Comparison of ENCODE assay signal across 8 cellular contexts in the genomic region with DNA sequence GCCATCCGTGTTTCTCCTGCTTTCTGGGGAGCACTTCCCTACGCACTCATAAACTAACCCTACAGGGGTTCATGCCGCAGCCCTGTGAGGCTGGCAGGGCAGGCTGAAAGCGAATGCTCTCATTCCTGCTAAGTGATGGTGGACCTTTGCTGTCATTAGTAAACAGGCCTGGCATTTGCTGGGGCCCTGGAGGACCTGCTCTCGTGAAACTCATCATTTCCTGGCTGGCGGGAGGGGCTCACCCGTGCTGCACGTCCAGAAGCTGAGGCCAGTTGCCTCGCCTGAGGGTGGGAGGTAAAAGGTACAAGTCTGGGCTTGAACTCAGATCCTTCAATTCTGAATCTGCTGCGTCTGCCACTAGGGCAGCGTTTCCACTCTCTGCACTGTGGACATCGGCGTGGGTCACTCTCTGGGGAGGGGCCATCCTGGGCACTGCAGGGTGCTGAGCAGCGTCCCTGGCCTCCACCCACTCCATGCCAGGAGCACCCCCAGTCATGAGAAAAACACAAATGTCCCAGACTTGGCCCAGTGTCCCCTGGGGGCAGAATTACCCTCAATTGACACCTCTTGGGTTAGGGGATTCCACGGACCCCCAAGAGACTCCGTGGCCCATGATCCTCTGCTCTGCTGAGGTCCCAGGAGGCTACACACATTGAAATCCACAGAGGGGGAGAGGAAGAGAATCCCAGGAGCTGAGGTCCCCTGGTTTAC. TPM values are rescaled to one million over a fixed set of nuclear protein-coding genes. Genes with fewer than 3 reads are reported as not detected.
DNase-seq lines count a peak whose midpoint lies in the region; ATAC-seq and TF ChIP-seq lines count a peak whose summit lies in the region.

No MANE protein-coding gene starts in this region.

- no peaks in the 10 kb centered on the region; the same call in 1 of the 2 replicates for H3K4me1 ChIP-seq in Panc1 (ENCODE audit: control insufficient read depth, insufficient read depth, low read length)

- H3K9me3 Mint-ChIP-seq in stimulated activated memory B cell treated with anti-CD40 and anti-IgM and Interleukin-4, amounts not matched to agents 10 μg/mL and 1 μg/mL and 100 μg/mL, for 72 hours, result no peaks in the 10 kb centered on the region

- H3K9me3 ChIP-seq in Panc1 (ENCODE audit: control insufficient read depth, insufficient read depth, low read depth, low read length), result no peaks in the 10 kb centered on the region

- in situ Hi-C loops in Panc1 (cut with HindIII; ENCODE audit: low pct_unique_long_range_greater_than_20kb, low sequenced_read_pairs), result no loop called here

- peaks cover 84% of the 10 kb centered on the region for H3K4me1 Mint-ChIP-seq in stimulated activated memory B cell treated with anti-CD40 and anti-IgM and Interleukin-4, amounts not matched to agents 10 μg/mL and 1 μg/mL and 100 μg/mL, for 72 hours

- POLR2A ChIA-PET in Panc1 (lab: Charles Lee), result no interaction called here

- peak overlapping the region; percentile 70 for H3K4me3 Mint-ChIP-seq in stimulated activated memory B cell treated with anti-CD40 and anti-IgM and Interleukin-4, amounts not matched to agents 10 μg/mL and 1 μg/mL and 100 μg/mL, for 72 hours

- peaks cover 29% of the 10 kb centered on the region for H3K36me3 Mint-ChIP-seq in stimulated activated memory B cell treated with anti-CD40 and anti-IgM and Interleukin-4, amounts not matched to agents 10 μg/mL and 1 μg/mL and 100 μg/mL, for 72 hours

- no TSS peak for BruUV-seq in Panc1 (replicated peaks; lab: Mats Ljungman, UMichigan)

- CTCF ChIA-PET in Panc1 (lab: Charles Lee), result no interaction called here

- ATAC-seq in Panc1, result peak; percentile 35; the same call in 1 of the 2 replicates
- peak; percentile 40 for ATAC-seq in stimulated activated memory B cell treated with anti-CD40 and anti-IgM and Interleukin-4, amounts not matched to agents 10 μg/mL and 1 μg/mL and 100 μg/mL, for 72 hours
- no peak for ATAC-seq in GM21576 (IDR thresholded peaks at IDR 0.05; ENCODE audit: unreplicated experiment)
- no peak for ATAC-seq in GM21717 (IDR thresholded peaks at IDR 0.05; ENCODE audit: unreplicated experiment)

- TF ChIP-seq CTCF in Panc1 (IDR thresholded peaks at IDR 0.05), result no peak
- peak; percentile 36 for TF ChIP-seq CTCF in epithelial cell of esophagus (IDR thresholded peaks at IDR 0.05; ENCODE audit: insufficient read depth, low read depth, low read length, missing control alignments)

- no peaks in the 10 kb centered on the region for H3K27me3 Mint-ChIP-seq in stimulated activated memory B cell treated with anti-CD40 and anti-IgM and Interleukin-4, amounts not matched to agents 10 μg/mL and 1 μg/mL and 100 μg/mL, for 72 hours

- intact Hi-C loops in Panc1 (cut with micrococcal nuclease; ENCODE audit: unreplicated experiment), result no loop called here

- H3K4me3 ChIP-seq in Panc1 (ENCODE audit: low read depth in 2 of 2, low read length in 2 of 2) (no peak overlapping the region), epithelial cell of esophagus (ENCODE audit: low read length) (peak overlapping the region; percentile 29)

- no peaks in the 10 kb centered on the region for H3K36me3 ChIP-seq in Panc1 (ENCODE audit: control insufficient read depth, insufficient read depth, low read length)

- H3K27ac Mint-ChIP-seq in stimulated activated memory B cell treated with anti-CD40 and anti-IgM and Interleukin-4, amounts not matched to agents 10 μg/mL and 1 μg/mL and 100 μg/mL, for 72 hours, result peak overlapping the region; percentile 89

- DNase-seq in NCI-H1417 (lab: John Stamatoyannopoulos, UW) (peak in 2 of 3 experiments; percentile 14 to 28), NCI-H1417 treated with DMSO at 0.1 percent for 48 hours (lab: John Stamatoyannopoulos, UW) (no peak), Panc1 (ENCODE audit: low read depth, low spot score) (no peak), epithelial cell of esophagus (ENCODE audit: low read depth) (peak; percentile 98), NCI-H1048 (lab: John Stamatoyannopoulos, UW) (no peak)

- no peaks in the 10 kb centered on the region for H3K27me3 ChIP-seq in Panc1 (ENCODE audit: control insufficient read depth, insufficient read depth, low read length)

- no peak overlapping the region for H3K27ac ChIP-seq in Panc1 (ENCODE audit: low read length)

RNA-seq across cellular contexts. Expression of a gene that starts 7.0 kb away (rescaled TPM):
- total RNA-seq in Panc1 (2021; ENCODE audit: unreplicated experiment), result 36.3 TPM
- polyA plus RNA-seq in Panc1 (2012; ENCODE audit: insufficient read length), result 21.0 TPM

RNA-seq across cellular contexts. Expression of a gene that starts 7.6 kb away (rescaled TPM):
- total RNA-seq in Panc1 (2021; ENCODE audit: unreplicated experiment), result 5.4 TPM
- 4.7 TPM for polyA plus RNA-seq in Panc1 (2012; ENCODE audit: insufficient read length)

RNA-seq across cellular contexts. Expression of a gene that starts 38.1 kb away (rescaled TPM):
- total RNA-seq in Panc1 (2021; ENCODE audit: unreplicated experiment), result 240 TPM
- 278 TPM for polyA plus RNA-seq in Panc1 (2012; ENCODE audit: insufficient read length)

Comparison
In these comparisons a context has a peak if more than half of its experiments do, and no peak if none do; other contexts are left out.
1. DNase-seq: peak in NCI-H1417 (2 of 3) and epithelial cell of esophagus (single experiment); none in NCI-H1417 treated with DMSO at 0.1 percent for 48 hours (single experiment), Panc1 (single experiment) and NCI-H1048 (single experiment).
2. ATAC-seq: peak in Panc1 (single experiment) and stimulated activated memory B cell treated with anti-CD40 and anti-IgM and Interleukin-4, amounts not matched to agents 10 μg/mL and 1 μg/mL and 100 μg/mL, for 72 hours (single experiment); none in GM21576 (single experiment) and GM21717 (single experiment).